Comparison of ENCODE assay signal across 24 cellular contexts in the genomic region with DNA sequence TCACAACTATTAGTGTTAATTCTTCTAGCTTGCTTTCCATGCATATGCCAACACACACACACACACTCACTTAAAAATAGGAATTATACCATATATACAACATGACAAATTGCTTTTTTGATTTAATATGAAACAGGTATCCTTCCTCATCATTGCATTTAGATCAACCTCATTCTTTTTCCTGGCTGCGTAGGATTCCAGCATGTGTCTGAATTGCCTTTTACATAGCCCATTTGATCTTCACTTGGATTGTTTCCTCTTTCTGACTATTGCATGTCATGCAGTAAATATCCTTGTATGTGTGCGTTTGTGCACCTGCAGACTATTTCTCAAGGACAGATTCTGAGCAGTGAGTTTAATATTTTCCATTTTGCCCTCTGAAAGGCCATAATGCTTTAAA. TPM values are rescaled to one million over a fixed set of nuclear protein-coding genes. Genes with fewer than 3 reads are reported as not detected.
"Had no signal": no experiment of that assay in that cellular context is flagged by ENCODE, and none has a peak within 500 bp of the region (broad histone marks: within the 10 kb centered on the region; RNA-seq: fewer than 3 reads in every experiment).

No MANE protein-coding gene starts in this region.

- H3K27ac Mint-ChIP-seq: endodermal cell, neural progenitor cell had no signal

- H3K9me3 ChIP-seq: heart left ventricle, ovary, right atrium auricular region, sigmoid colon, stomach, thoracic aorta had no signal

- H3K4me3 ChIP-seq: coronary artery, heart left ventricle, lung, neural progenitor cell, ovary, right atrium auricular region, sigmoid colon, skin epidermis, stomach, thoracic aorta had no signal

- H3K4me3 Mint-ChIP-seq: endodermal cell; naive thymus-derived CD8-positive, alpha-beta T cell; neural progenitor cell had no signal

- DNase-seq: effector CD4-positive, alpha-beta T cell; hippocampal formation; left colon; left ventricle myocardium superior; mesendoderm; naive thymus-derived CD8-positive, alpha-beta T cell; nucleus accumbens; ovary; sigmoid colon; stimulated activated CD4-positive, alpha-beta T cell treated with anti-CD3 and anti-CD28 coated beads, Interleukin-2, amount 100 ng/mL, for 24 hours; stimulated activated CD4-positive, alpha-beta T cell treated with anti-CD3 and anti-CD28 coated beads, Interleukin-4, amount 100 ng/mL, for 4 hours; stimulated activated naive CD4-positive, alpha-beta T cell; stomach; substantia nigra; trophoblast cell had no signal

- H3K4me2 ChIP-seq: neural progenitor cell had no signal

- ATAC-seq: heart left ventricle; left colon; left ventricle myocardium superior; naive thymus-derived CD8-positive, alpha-beta T cell had no signal

- H3K27me3 Mint-ChIP-seq: naive thymus-derived CD8-positive, alpha-beta T cell had no signal

- H3K9me3 Mint-ChIP-seq: endodermal cell; naive thymus-derived CD8-positive, alpha-beta T cell; neural progenitor cell had no signal

- H2AFZ ChIP-seq: neural progenitor cell had no signal

- H3K27me3 ChIP-seq: heart left ventricle, neural progenitor cell, ovary, right atrium auricular region, sigmoid colon, stomach had no signal

- H3K36me3 ChIP-seq: neural progenitor cell, ovary had no signal

- H3K27ac ChIP-seq: coronary artery, heart left ventricle, neural progenitor cell, ovary, right atrium auricular region, sigmoid colon, stomach had no signal

- H3K9ac ChIP-seq: neural progenitor cell had no signal

RNA-seq across cellular contexts. Expression of gene TACR2, which starts 28.2 kb away (rescaled TPM):
- total RNA-seq: endodermal cell; kidney epithelial cell; left ventricle myocardium superior; naive thymus-derived CD8-positive, alpha-beta T cell had no signal
